In genomic region chr5:149792963-149793362, GRCh38 we compare ENCODE assay signal across 16 cellular contexts.
A peak's percentile ranks its signal among the peaks of the same experiment; 100 is the strongest.
DNase-seq lines count a peak whose midpoint lies in the region; ATAC-seq, FAIRE-seq and TF ChIP-seq lines count a peak whose summit lies in the region.
"Had no signal": no experiment of that assay in that cellular context is flagged by ENCODE, and none has a peak within 500 bp of the region (broad histone marks: within the 10 kb centered on the region; RNA-seq: fewer than 3 reads in every experiment).

No MANE protein-coding gene starts in this region.

- FAIRE-seq in GM12892 (lab: Jason Lieb, UNC) = peak; percentile 58

- H3K36me3 ChIP-seq in esophagus (ENCODE audit: control insufficient read depth in 2 of 2, insufficient read depth in 2 of 2, low read length in 1 of 2) = no peaks in the 10 kb centered on the region
- no peaks in the 10 kb centered on the region for H3K36me3 ChIP-seq in rectal smooth muscle tissue (ENCODE audit: control insufficient read depth, insufficient read depth, low read length)
- H3K36me3 ChIP-seq in GM23338 (ENCODE audit: insufficient read depth) = no peaks in the 10 kb centered on the region
- H3K36me3 ChIP-seq: spleen had no signal

- no peak overlapping the region for H3K9ac ChIP-seq in rectal smooth muscle tissue (ENCODE audit: low read length)

- H3K4me1 ChIP-seq in esophagus (ENCODE audit: control insufficient read depth in 2 of 2, insufficient read depth in 2 of 2, low read length in 1 of 2) = peaks cover 6 to 11% of the 10 kb centered on the region in 2 donors
- peaks cover 52% of the 10 kb centered on the region for H3K4me1 ChIP-seq in rectal smooth muscle tissue (ENCODE audit: control insufficient read depth, insufficient read depth, low read length)
- H3K4me1 ChIP-seq in GM23338 (ENCODE audit: insufficient read depth) = no peaks in the 10 kb centered on the region

- 87 to 93% methylated on average over 1 of the region's 1 CpG for WGBS in esophagus, 2 donors

- H3K4me3 ChIP-seq in esophagus (ENCODE audit: low read depth in 1 of 2, low read length in 2 of 2) = no peak overlapping the region
- H3K4me3 ChIP-seq in rectal smooth muscle tissue (ENCODE audit: low read length) = no peak overlapping the region
- H3K4me3 ChIP-seq in GM23338 = no peak overlapping the region
- H3K4me3 ChIP-seq: spleen had no signal

- no peak overlapping the region for H2AFZ ChIP-seq in GM23338

- no peaks in the 10 kb centered on the region for H3F3A ChIP-seq in GM23338 (replicated peaks; ENCODE audit: low read depth)

- TF ChIP-seq CTCF in GM23338 (conservative IDR thresholded peaks at IDR 0.05; ENCODE audit: low read depth in 2 of 2) = no peak

- ATAC-seq in HG02870 (IDR thresholded peaks at IDR 0.05; ENCODE audit: unreplicated experiment) (peak; percentile 52), HG02678 (IDR thresholded peaks at IDR 0.05; ENCODE audit: unreplicated experiment) (no peak), GM23338 (no peak), GM21447 (IDR thresholded peaks at IDR 0.05; ENCODE audit: unreplicated experiment) (no peak)

- H3K9me3 ChIP-seq in esophagus (ENCODE audit: control insufficient read depth in 2 of 2, insufficient read depth in 1 of 2, low read depth in 1 of 2, low read length in 1 of 2) = no peaks in the 10 kb centered on the region
- H3K9me3 ChIP-seq: spleen had no signal

- H3K27ac ChIP-seq in esophagus (ENCODE audit: low read depth in 2 of 2, low read length in 1 of 2) = peak overlapping the region; percentile 2 to 56
- peak overlapping the region; percentile 45 for H3K27ac ChIP-seq in rectal smooth muscle tissue (ENCODE audit: low read depth, low read length)
- no peak overlapping the region for H3K27ac ChIP-seq in GM23338 (ENCODE audit: low read depth)
- H3K27ac ChIP-seq: spleen had no signal

- H3K9me3 Mint-ChIP-seq in GM23338 = no peaks in the 10 kb centered on the region; the same call in 2 of the 3 replicates
- H3K9me3 Mint-ChIP-seq: H9 had no signal

- no peak overlapping the region for H3K4me3 Mint-ChIP-seq in GM23338
- H3K4me3 Mint-ChIP-seq: H9 had no signal

- peaks cover 34% of the 10 kb centered on the region for H3K79me2 ChIP-seq in GM23338 (replicated peaks; ENCODE audit: insufficient read depth)

- peaks cover 4% of the 10 kb centered on the region for H3K27me3 Mint-ChIP-seq in GM23338 (ENCODE audit: insufficient read depth, low read depth, poor library complexity)

- H3K27ac Mint-ChIP-seq in GM23338 = no peak overlapping the region

- H4K20me1 ChIP-seq in GM23338 (replicated peaks; ENCODE audit: insufficient read depth) = peaks cover 2% of the 10 kb centered on the region; the same call in 1 of the 2 replicates

- no peak for TF ChIP-seq POLR2A in GM12892 (IDR thresholded peaks at IDR 0.05; ENCODE audit: low read depth, low read length)

- peaks cover 21% of the 10 kb centered on the region for H3K4me1 Mint-ChIP-seq in GM23338

- no peak overlapping the region for H3K4me2 ChIP-seq in GM23338

- H3K27me3 ChIP-seq in esophagus (ENCODE audit: control insufficient read depth in 1 of 2, insufficient read depth in 2 of 2, low read length in 2 of 2) (no peaks in the 10 kb centered on the region), rectal smooth muscle tissue (ENCODE audit: control insufficient read depth, insufficient read depth, low read length) (no peaks in the 10 kb centered on the region), GM23338 (ENCODE audit: insufficient read depth) (no peaks in the 10 kb centered on the region)
- H3K27me3 ChIP-seq: spleen had no signal

- no peaks in the 10 kb centered on the region for H3K9me2 ChIP-seq in GM23338 (ENCODE audit: insufficient read depth)

- DNase-seq in GM12892 (ENCODE audit: insufficient read length) (no peak), GM23338 (ENCODE audit: low spot score) (no peak), NCI-H510A treated with DMSO at 0.1 percent for 48 hours (lab: John Stamatoyannopoulos, UW) (no peak)
- DNase-seq: activated naive CD4-positive, alpha-beta T cell treated with Interleukin-2 at 50 U/mL for 16 hours; H9; IMR-90; left cardiac atrium; NCI-H1930; NCI-H510A; spleen; T-helper 2 cell had no signal

- H3K36me3 Mint-ChIP-seq in GM23338 (ENCODE audit: low read depth) = no peaks in the 10 kb centered on the region

TF ChIP-seq in GM23338, 12 proteins besides CTCF, POLR2A, EP300 and RAD21 (continues in another document):
- no peak for TF ChIP-seq NANOG (IDR thresholded peaks at IDR 0.05; ENCODE audit: borderline replicate concordance)
- no peak for TF ChIP-seq ZNF331 (CRISPR knock-in tag; IDR thresholded peaks at IDR 0.05; ENCODE audit: low read depth)
- TF ChIP-seq REST (IDR thresholded peaks at IDR 0.05; ENCODE audit: unreplicated experiment) = no peak
- TF ChIP-seq POLR2AphosphoS5 (IDR thresholded peaks at IDR 0.05; ENCODE audit: low read depth) = no peak
